ENCODE assay signal across 9 cellular contexts in the genomic region with DNA sequence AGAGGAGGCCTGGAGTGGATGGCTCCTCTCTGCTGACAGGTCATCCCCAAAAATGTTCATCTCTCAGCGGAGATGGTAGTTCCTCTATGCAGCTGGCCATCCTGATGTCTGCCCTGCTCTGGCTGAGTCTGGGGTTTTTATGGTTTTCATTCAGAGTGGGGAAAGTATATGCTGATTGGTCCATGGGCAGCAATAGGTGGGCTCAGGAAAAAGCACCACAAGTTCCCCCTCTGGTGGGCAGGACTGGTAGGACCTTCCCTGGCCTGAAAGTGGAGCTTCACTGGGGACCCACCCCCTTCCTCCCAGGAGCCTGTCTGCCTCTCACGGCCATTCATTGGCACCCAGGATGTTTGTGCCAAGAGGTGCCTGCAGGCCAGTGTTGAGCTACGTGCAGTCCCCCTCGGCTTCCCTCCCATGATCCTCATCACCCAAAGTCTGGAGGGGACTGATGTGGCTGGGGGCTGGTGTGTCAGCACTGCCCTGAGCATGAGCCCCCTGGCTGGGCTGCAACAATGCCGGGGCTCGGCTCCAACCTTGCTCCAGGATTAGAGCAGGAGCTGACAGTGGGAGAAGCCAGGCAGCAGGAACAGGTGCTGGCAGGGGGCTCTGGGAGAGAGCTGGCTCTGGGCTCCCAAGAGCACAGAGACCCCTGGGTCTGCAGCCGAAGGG. TPM values are rescaled to one million over a fixed set of nuclear protein-coding genes. Genes with fewer than 3 reads are reported as not detected.
DNase-seq lines count a peak whose midpoint lies in the region; ATAC-seq and TF ChIP-seq lines count a peak whose summit lies in the region.
"Had no signal": no experiment of that assay in that cellular context is flagged by ENCODE, and none has a peak within 500 bp of the region (broad histone marks: within the 10 kb centered on the region; RNA-seq: fewer than 3 reads in every experiment).

No MANE protein-coding gene starts in this region.

- CTCF ChIA-PET in activated CD4-positive, alpha-beta memory T cell treated with anti-CD3 and anti-CD28 coated beads, Interleukin-2, amount 10 ng/mL, durations not matched to agents 7 days and 5 days (lab: Charles Lee), result interaction anchor here (1.6 kb wide), 1 partner anchor 13 kb away, joined by 7 read pairs; the partner anchor contains the start of gene BLOC1S6

- H3K4me3 Mint-ChIP-seq in activated CD4-positive, alpha-beta memory T cell treated with anti-CD3 and anti-CD28 coated beads, Interleukin-2, amount 10 ng/mL, durations not matched to agents 7 days and 5 days, result no peak overlapping the region

- peak; percentile 40 for TF ChIP-seq CTCF in C4-2B (conservative IDR thresholded peaks at IDR 0.05)

- DNase-seq in HAP-1 (ENCODE audit: low spot score in 2 of 2) (peak; percentile 34 to 76), iPS-NIHi11 (ENCODE audit: low spot score) (peak; percentile 64), NCI-H2171 treated with DMSO at 0.1 percent for 48 hours (lab: John Stamatoyannopoulos, UW) (no peak), retina (no peak), mesenteric fat pad (ENCODE audit: low spot score) (no peak)
- DNase-seq in activated CD4-positive, alpha-beta memory T cell treated with anti-CD3 and anti-CD28 coated beads, Interleukin-2, amount 10 ng/mL, durations not matched to agents 7 days and 5 days, result peak; percentile 18
- DNase-seq: NCI-H524 treated with DMSO at 0.1 percent for 48 hours had no signal

- H3K9me3 Mint-ChIP-seq in activated CD4-positive, alpha-beta memory T cell treated with anti-CD3 and anti-CD28 coated beads, Interleukin-2, amount 10 ng/mL, durations not matched to agents 7 days and 5 days, result no peaks in the 10 kb centered on the region

- in situ Hi-C loops in HAP-1 (cut with MboI; ENCODE audit: low sequenced_read_pairs), result no loop called here

- H3K9me3 ChIP-seq in HAP-1, result peaks cover 4% of the 10 kb centered on the region

- no peak for ATAC-seq in HG03139 (IDR thresholded peaks at IDR 0.05; ENCODE audit: unreplicated experiment)

- H3K27ac Mint-ChIP-seq in activated CD4-positive, alpha-beta memory T cell treated with anti-CD3 and anti-CD28 coated beads, Interleukin-2, amount 10 ng/mL, durations not matched to agents 7 days and 5 days, result no peak overlapping the region

- no peak overlapping the region for H3K4me3 ChIP-seq in HAP-1

- peaks cover 3% of the 10 kb centered on the region for H3K27me3 ChIP-seq in HAP-1 (ENCODE audit: low read depth)

- POLR2A ChIA-PET in activated CD4-positive, alpha-beta memory T cell treated with anti-CD3 and anti-CD28 coated beads, Interleukin-2, amount 10 ng/mL, durations not matched to agents 7 days and 5 days (lab: Charles Lee), result interaction anchor here (0.6 to 2.3 kb wide), 2 partner anchors 13 to 1815 kb away, joined by 3 to 14 read pairs; partner anchors contain the start of gene BLOC1S6

- peaks cover 37% of the 10 kb centered on the region for H3K27me3 Mint-ChIP-seq in activated CD4-positive, alpha-beta memory T cell treated with anti-CD3 and anti-CD28 coated beads, Interleukin-2, amount 10 ng/mL, durations not matched to agents 7 days and 5 days

- no peaks in the 10 kb centered on the region for H3K4me1 Mint-ChIP-seq in activated CD4-positive, alpha-beta memory T cell treated with anti-CD3 and anti-CD28 coated beads, Interleukin-2, amount 10 ng/mL, durations not matched to agents 7 days and 5 days

- no peaks in the 10 kb centered on the region for H3K4me1 ChIP-seq in HAP-1

- no peak overlapping the region for H3K27ac ChIP-seq in C4-2B

- no peaks in the 10 kb centered on the region for H3K36me3 Mint-ChIP-seq in activated CD4-positive, alpha-beta memory T cell treated with anti-CD3 and anti-CD28 coated beads, Interleukin-2, amount 10 ng/mL, durations not matched to agents 7 days and 5 days (ENCODE audit: low read depth)

- H3K36me3 ChIP-seq in HAP-1 (replicated peaks), result no peaks in the 10 kb centered on the region

RNA-seq across cellular contexts. Expression of gene BLOC1S6, which starts 13.1 kb away (rescaled TPM):
- 10 to 100 TPM; 39.3 to 43.1 TPM for total RNA-seq in activated CD4-positive, alpha-beta memory T cell treated with anti-CD3 and anti-CD28 coated beads, Interleukin-2, amount 10 ng/mL, durations not matched to agents 7 days and 5 days
- total RNA-seq in mesenteric fat pad, result 66.8 TPM

RNA-seq across cellular contexts. Expression of gene SLC30A4, which starts 51.5 kb away (rescaled TPM):
- 1 to 10 TPM; 3.2 to 3.3 TPM for total RNA-seq in activated CD4-positive, alpha-beta memory T cell treated with anti-CD3 and anti-CD28 coated beads, Interleukin-2, amount 10 ng/mL, durations not matched to agents 7 days and 5 days
- total RNA-seq in mesenteric fat pad, result 8.5 TPM

Comparison
In these comparisons a context has a peak if more than half of its experiments do, and no peak if none do; other contexts are left out.
1. DNase-seq: peak in HAP-1 (2 of 2), activated CD4-positive, alpha-beta memory T cell treated with anti-CD3 and anti-CD28 coated beads, Interleukin-2, amount 10 ng/mL, durations not matched to agents 7 days and 5 days (single experiment) and iPS-NIHi11 (single experiment); none in NCI-H2171 treated with DMSO at 0.1 percent for 48 hours (single experiment), retina (single experiment) and mesenteric fat pad (single experiment).